1 cellular context compared by ENCODE assay signal in the genomic region with DNA sequence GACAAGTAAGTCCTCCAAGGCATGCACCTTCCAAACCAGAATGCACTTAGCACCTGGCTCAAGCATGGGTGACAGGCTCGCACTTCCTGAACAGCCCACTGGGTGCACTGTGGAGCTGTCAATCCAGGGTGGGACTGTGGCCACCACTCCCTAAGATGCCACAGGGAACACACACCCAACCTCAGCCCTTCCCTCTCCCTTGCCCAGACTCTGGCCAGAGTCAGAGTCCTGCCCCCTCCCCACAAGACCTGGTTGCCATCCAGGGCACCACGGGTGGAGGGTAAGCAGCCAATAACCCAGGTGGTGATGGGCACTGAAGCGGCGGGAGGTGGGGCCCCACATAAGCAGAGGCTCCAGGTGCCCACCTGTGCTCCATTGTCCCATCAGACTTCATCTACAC.
TF ChIP-seq lines count a peak whose summit lies in the region.

No MANE protein-coding gene starts in this region.

TF ChIP-seq in WTC11, 78 proteins besides CTCF, POLR2A, EP300 and RAD21 (continued from another document):
- TF ChIP-seq, protein P1, sequence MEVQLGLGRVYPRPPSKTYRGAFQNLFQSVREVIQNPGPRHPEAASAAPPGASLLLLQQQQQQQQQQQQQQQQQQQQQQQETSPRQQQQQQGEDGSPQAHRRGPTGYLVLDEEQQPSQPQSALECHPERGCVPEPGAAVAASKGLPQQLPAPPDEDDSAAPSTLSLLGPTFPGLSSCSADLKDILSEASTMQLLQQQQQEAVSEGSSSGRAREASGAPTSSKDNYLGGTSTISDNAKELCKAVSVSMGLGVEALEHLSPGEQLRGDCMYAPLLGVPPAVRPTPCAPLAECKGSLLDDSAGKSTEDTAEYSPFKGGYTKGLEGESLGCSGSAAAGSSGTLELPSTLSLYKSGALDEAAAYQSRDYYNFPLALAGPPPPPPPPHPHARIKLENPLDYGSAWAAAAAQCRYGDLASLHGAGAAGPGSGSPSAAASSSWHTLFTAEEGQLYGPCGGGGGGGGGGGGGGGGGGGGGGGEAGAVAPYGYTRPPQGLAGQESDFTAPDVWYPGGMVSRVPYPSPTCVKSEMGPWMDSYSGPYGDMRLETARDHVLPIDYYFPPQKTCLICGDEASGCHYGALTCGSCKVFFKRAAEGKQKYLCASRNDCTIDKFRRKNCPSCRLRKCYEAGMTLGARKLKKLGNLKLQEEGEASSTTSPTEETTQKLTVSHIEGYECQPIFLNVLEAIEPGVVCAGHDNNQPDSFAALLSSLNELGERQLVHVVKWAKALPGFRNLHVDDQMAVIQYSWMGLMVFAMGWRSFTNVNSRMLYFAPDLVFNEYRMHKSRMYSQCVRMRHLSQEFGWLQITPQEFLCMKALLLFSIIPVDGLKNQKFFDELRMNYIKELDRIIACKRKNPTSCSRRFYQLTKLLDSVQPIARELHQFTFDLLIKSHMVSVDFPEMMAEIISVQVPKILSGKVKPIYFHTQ (CRISPR knock-in tag; IDR thresholded peaks at IDR 0.05), result no peak
- TF ChIP-seq, protein P2, sequence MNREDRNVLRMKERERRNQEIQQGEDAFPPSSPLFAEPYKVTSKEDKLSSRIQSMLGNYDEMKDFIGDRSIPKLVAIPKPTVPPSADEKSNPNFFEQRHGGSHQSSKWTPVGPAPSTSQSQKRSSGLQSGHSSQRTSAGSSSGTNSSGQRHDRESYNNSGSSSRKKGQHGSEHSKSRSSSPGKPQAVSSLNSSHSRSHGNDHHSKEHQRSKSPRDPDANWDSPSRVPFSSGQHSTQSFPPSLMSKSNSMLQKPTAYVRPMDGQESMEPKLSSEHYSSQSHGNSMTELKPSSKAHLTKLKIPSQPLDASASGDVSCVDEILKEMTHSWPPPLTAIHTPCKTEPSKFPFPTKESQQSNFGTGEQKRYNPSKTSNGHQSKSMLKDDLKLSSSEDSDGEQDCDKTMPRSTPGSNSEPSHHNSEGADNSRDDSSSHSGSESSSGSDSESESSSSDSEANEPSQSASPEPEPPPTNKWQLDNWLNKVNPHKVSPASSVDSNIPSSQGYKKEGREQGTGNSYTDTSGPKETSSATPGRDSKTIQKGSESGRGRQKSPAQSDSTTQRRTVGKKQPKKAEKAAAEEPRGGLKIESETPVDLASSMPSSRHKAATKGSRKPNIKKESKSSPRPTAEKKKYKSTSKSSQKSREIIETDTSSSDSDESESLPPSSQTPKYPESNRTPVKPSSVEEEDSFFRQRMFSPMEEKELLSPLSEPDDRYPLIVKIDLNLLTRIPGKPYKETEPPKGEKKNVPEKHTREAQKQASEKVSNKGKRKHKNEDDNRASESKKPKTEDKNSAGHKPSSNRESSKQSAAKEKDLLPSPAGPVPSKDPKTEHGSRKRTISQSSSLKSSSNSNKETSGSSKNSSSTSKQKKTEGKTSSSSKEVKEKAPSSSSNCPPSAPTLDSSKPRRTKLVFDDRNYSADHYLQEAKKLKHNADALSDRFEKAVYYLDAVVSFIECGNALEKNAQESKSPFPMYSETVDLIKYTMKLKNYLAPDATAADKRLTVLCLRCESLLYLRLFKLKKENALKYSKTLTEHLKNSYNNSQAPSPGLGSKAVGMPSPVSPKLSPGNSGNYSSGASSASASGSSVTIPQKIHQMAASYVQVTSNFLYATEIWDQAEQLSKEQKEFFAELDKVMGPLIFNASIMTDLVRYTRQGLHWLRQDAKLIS (CRISPR knock-in tag; IDR thresholded peaks at IDR 0.05; ENCODE audit: borderline replicate concordance), result no peak
- no peak; the same call in 1 of the 2 replicates for TF ChIP-seq FOXP1 (CRISPR knock-in tag; IDR thresholded peaks at IDR 0.05; ENCODE audit: borderline replicate concordance)
